11 cellular contexts compared by ENCODE assay signal in the genomic region with DNA sequence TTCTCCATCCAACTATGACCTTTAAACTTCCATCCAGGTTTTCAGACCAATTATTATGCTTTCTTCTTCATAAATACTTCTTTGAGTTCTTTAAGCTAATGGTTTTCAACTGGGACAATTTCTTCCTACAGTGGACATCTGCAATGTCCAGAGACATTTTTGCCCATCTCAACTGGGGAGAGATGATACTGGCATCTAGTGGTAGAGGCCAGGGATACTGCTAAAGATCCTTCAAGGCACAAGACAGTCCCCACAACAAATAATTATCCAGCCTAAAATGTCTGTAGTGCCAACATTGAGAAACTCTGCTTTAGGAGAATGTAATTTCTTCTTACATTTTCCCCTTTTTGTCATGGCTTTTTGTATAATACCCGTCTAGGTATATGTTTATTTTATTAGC. TPM values are rescaled to one million over a fixed set of nuclear protein-coding genes. Genes with fewer than 3 reads are reported as not detected.
DNase-seq lines count a peak whose midpoint lies in the region; ATAC-seq, FAIRE-seq and TF ChIP-seq lines count a peak whose summit lies in the region.
"Had no signal": no experiment of that assay in that cellular context is flagged by ENCODE, and none has a peak within 500 bp of the region (broad histone marks: within the 10 kb centered on the region; RNA-seq: fewer than 3 reads in every experiment).

No MANE protein-coding gene starts in this region.

- H4K8ac ChIP-seq in mesenchymal stem cell (ENCODE audit: low read length), result no peak overlapping the region

- H4K91ac ChIP-seq in mesenchymal stem cell (ENCODE audit: low read length), result no peak overlapping the region

- H2BK5ac ChIP-seq in mesenchymal stem cell (ENCODE audit: low read depth, low read length, poor library complexity, severe bottlenecking), result no peak overlapping the region

- H3K14ac ChIP-seq in mesenchymal stem cell (ENCODE audit: low read length in 2 of 2), result no peak overlapping the region

- no peak overlapping the region for H3K4me2 ChIP-seq in mesenchymal stem cell (ENCODE audit: low read length, poor library complexity, severe bottlenecking)

- H3K36me3 ChIP-seq in BE2C, result no peaks in the 10 kb centered on the region
- no peaks in the 10 kb centered on the region for H3K36me3 ChIP-seq in bronchial epithelial cell (ENCODE audit: control insufficient read depth, insufficient read depth, low read length)
- H3K36me3 ChIP-seq in mesenchymal stem cell (ENCODE audit: control insufficient read depth in 1 of 2, insufficient read depth in 2 of 2, low read depth in 1 of 2, low read length in 2 of 2), result no peaks in the 10 kb centered on the region
- no peaks in the 10 kb centered on the region for H3K36me3 ChIP-seq in effector memory CD4-positive, alpha-beta T cell (ENCODE audit: control insufficient read depth, insufficient read depth, low read length)

- H2BK15ac ChIP-seq in mesenchymal stem cell (ENCODE audit: low read depth, poor library complexity, severe bottlenecking), result no peak overlapping the region

- no peak overlapping the region for H2AFZ ChIP-seq in mesenchymal stem cell (ENCODE audit: low read depth, low read length)

- H2BK12ac ChIP-seq in mesenchymal stem cell (ENCODE audit: low read length in 2 of 2), result no peak overlapping the region

- no peak overlapping the region for H3K18ac ChIP-seq in mesenchymal stem cell (ENCODE audit: low read depth in 1 of 2, low read length in 2 of 2)

- no peak overlapping the region for H2AK5ac ChIP-seq in mesenchymal stem cell (ENCODE audit: low read length, severe bottlenecking)

- H3K9ac ChIP-seq in mesenchymal stem cell (ENCODE audit: low read length), result no peak overlapping the region

- DNase-seq in BE2C (no peak), HL-60 (ENCODE audit: low read depth in 1 of 2, low spot score in 1 of 2) (no peak), bronchial epithelial cell (ENCODE audit: low read depth) (no peak), mesenchymal stem cell (peak; percentile 55), NCI-H1105 treated with DMSO at 0.1 percent for 48 hours (lab: John Stamatoyannopoulos, UW) (no peak), NCI-H748 treated with DMSO at 0.1 percent for 48 hours (lab: John Stamatoyannopoulos, UW) (no peak)
- no peak for DNase-seq in effector memory CD4-positive, alpha-beta T cell
- DNase-seq: activated CD4-positive, CD25-positive, alpha-beta regulatory T cell treated with anti-CD3 and anti-CD28 coated beads, Interleukin-2, amount 50 U/mL, for 72 hours; NCI-H524; stimulated activated naive CD8-positive, alpha-beta T cell treated with anti-CD3 and anti-CD28 coated beads, Interleukin-15, Interleukin-2, amounts not matched to agents 100 U/mL and 50 U/mL, for 24 hours had no signal

- no peak overlapping the region for H3K4ac ChIP-seq in mesenchymal stem cell (ENCODE audit: low read depth in 1 of 2, low read length in 2 of 2)

- peaks cover 5% of the 10 kb centered on the region for H3K27me3 ChIP-seq in BE2C
- H3K27me3 ChIP-seq in HL-60 (ENCODE audit: insufficient read depth, poor library complexity, severe bottlenecking), result peaks cover 2% of the 10 kb centered on the region
- no peaks in the 10 kb centered on the region for H3K27me3 ChIP-seq in bronchial epithelial cell (ENCODE audit: control insufficient read depth, insufficient read depth, low read length)
- H3K27me3 ChIP-seq in mesenchymal stem cell (ENCODE audit: control insufficient read depth in 1 of 2, insufficient read depth in 1 of 2, low read length in 2 of 2), result no peaks in the 10 kb centered on the region
- H3K27me3 ChIP-seq in effector memory CD4-positive, alpha-beta T cell (replicated peaks; ENCODE audit: control insufficient read depth, insufficient read depth, low read length, poor library complexity, severe bottlenecking), result no peaks in the 10 kb centered on the region

- H3K27ac ChIP-seq in HL-60 (replicated peaks) (no peak overlapping the region), mesenchymal stem cell (ENCODE audit: low read length, poor library complexity, severe bottlenecking) (no peak overlapping the region)
- H3K27ac ChIP-seq in effector memory CD4-positive, alpha-beta T cell (ENCODE audit: insufficient read depth, low read length, poor library complexity, severe bottlenecking), result no peak overlapping the region

- TF ChIP-seq CTCF in BE2C (IDR thresholded peaks at IDR 0.05; ENCODE audit: low read depth, low read length) (peak; percentile 40), HL-60 (IDR thresholded peaks at IDR 0.05; ENCODE audit: insufficient read depth, low read length) (peak; percentile 17), bronchial epithelial cell (IDR thresholded peaks at IDR 0.05; ENCODE audit: insufficient read depth, low read length, severe bottlenecking) (peak; percentile 31)

- no peak overlapping the region for H2BK120ac ChIP-seq in mesenchymal stem cell (ENCODE audit: low read depth, low read length)

- no peaks in the 10 kb centered on the region for H3K9me3 ChIP-seq in BE2C
- H3K9me3 ChIP-seq in mesenchymal stem cell (ENCODE audit: control insufficient read depth, low read length), result no peaks in the 10 kb centered on the region
- no peaks in the 10 kb centered on the region for H3K9me3 ChIP-seq in effector memory CD4-positive, alpha-beta T cell (ENCODE audit: control insufficient read depth, low read length)

- H3K79me1 ChIP-seq in mesenchymal stem cell (replicated peaks; ENCODE audit: low read length, poor library complexity, severe bottlenecking), result peaks cover 2% of the 10 kb centered on the region

- no peak overlapping the region for H3K23ac ChIP-seq in mesenchymal stem cell (ENCODE audit: low read length in 2 of 2)

- no peak for ATAC-seq in GM21390 (IDR thresholded peaks at IDR 0.05; ENCODE audit: unreplicated experiment)
- ATAC-seq: stimulated activated naive CD8-positive, alpha-beta T cell treated with anti-CD3 and anti-CD28 coated beads, Interleukin-15, Interleukin-2, amounts not matched to agents 100 U/mL and 50 U/mL, for 24 hours had no signal

- no peak overlapping the region for H3K4me3 ChIP-seq in BE2C (ENCODE audit: low read depth, low read length)
- no peak overlapping the region for H3K4me3 ChIP-seq in HL-60 (replicated peaks; ENCODE audit: insufficient read depth, low read length)
- H3K4me3 ChIP-seq in bronchial epithelial cell (ENCODE audit: low read depth, low read length), result no peak overlapping the region
- no peak overlapping the region for H3K4me3 ChIP-seq in mesenchymal stem cell (ENCODE audit: insufficient read depth in 1 of 2, low read depth in 1 of 2, low read length in 2 of 2)
- H3K4me3 ChIP-seq in effector memory CD4-positive, alpha-beta T cell (ENCODE audit: insufficient read depth, low read depth, low read length, poor library complexity, severe bottlenecking), result no peak overlapping the region

- no peak for FAIRE-seq in bronchial epithelial cell (lab: Jason Lieb, UNC)

- no peaks in the 10 kb centered on the region for H3K4me1 ChIP-seq in BE2C
- H3K4me1 ChIP-seq in mesenchymal stem cell (ENCODE audit: control insufficient read depth, insufficient read depth, low read depth, low read length), result peaks cover 4% of the 10 kb centered on the region
- H3K4me1 ChIP-seq in effector memory CD4-positive, alpha-beta T cell (ENCODE audit: control insufficient read depth, insufficient read depth, low read length, poor library complexity, severe bottlenecking), result no peaks in the 10 kb centered on the region

- WGBS in mesenchymal stem cell, result no CpG with 5 or more reads among the region's 1 CpG

RNA-seq across cellular contexts. Expression of gene TRHDE, which starts 10.6 kb away (rescaled TPM):
- 0.05 TPM for polyA plus RNA-seq in BE2C (2012; ENCODE audit: insufficient read depth, insufficient read length, low read depth)
- total RNA-seq in bronchial epithelial cell, result 0.26 TPM in 1 of 2 replicates, not detected in the other
- polyA plus RNA-seq in mesenchymal stem cell (2013, experiment 1 of 2), result 6.6 TPM
- polyA plus RNA-seq in mesenchymal stem cell (2013, experiment 2 of 2), result 7.0 TPM
